ENCODE assay signal across 23 cellular contexts in genomic region chr10:92001995-92002394, GRCh38.
"Had no signal": no experiment of that assay in that cellular context is flagged by ENCODE, and none has a peak within 500 bp of the region (broad histone marks: within the 10 kb centered on the region; RNA-seq: fewer than 3 reads in every experiment).

No MANE protein-coding gene starts in this region.

- H2AFZ ChIP-seq: hepatocyte had no signal

- H3K4me1 ChIP-seq: esophagus muscularis mucosa, foreskin keratinocyte, gastroesophageal sphincter, heart left ventricle, left lung, lower lobe of right lung had no signal

- H3K4me2 ChIP-seq: hepatocyte had no signal

- DNase-seq: dermis blood vessel endothelial cell; dorsolateral prefrontal cortex; effector CD4-positive, alpha-beta T cell; effector memory CD4-positive, alpha-beta T cell; foreskin keratinocyte; heart left ventricle; hypothalamus; immature natural killer cell; left cardiac atrium; left lung; left ventricle myocardium superior; lower lobe of right lung; mesenchymal stem cell; mucosa of descending colon; naive B cell; naive thymus-derived CD8-positive, alpha-beta T cell had no signal

- H3K27me3 ChIP-seq: dorsolateral prefrontal cortex, esophagus muscularis mucosa, foreskin keratinocyte, gastroesophageal sphincter, heart left ventricle, hepatocyte, left lung had no signal

- H3K79me2 ChIP-seq: hepatocyte had no signal

- ATAC-seq: foreskin keratinocyte; gastroesophageal sphincter; heart left ventricle; left lung; left ventricle myocardium superior; lower lobe of right lung; mucosa of descending colon; naive thymus-derived CD8-positive, alpha-beta T cell had no signal

- FAIRE-seq: endothelial cell of umbilical vein, frontal cortex, keratinocyte had no signal

- H3K4me3 ChIP-seq: coronary artery, dorsolateral prefrontal cortex, esophagus muscularis mucosa, gastroesophageal sphincter, heart left ventricle, hepatocyte, left lung, lower lobe of right lung, mucosa of descending colon had no signal

- H3K9me3 ChIP-seq: esophagus muscularis mucosa, left lung, lower lobe of right lung, mucosa of descending colon had no signal

- H3K27ac ChIP-seq: coronary artery, dorsolateral prefrontal cortex, esophagus muscularis mucosa, foreskin keratinocyte, gastroesophageal sphincter, heart left ventricle, hepatocyte, left lung, lower lobe of right lung had no signal
